In genomic region chr5:80985600-80986228, GRCh38 we compare ENCODE assay signal across 13 cellular contexts. TPM values are rescaled to one million over a fixed set of nuclear protein-coding genes. Genes with fewer than 3 reads are reported as not detected.
DNase-seq lines count a peak whose midpoint lies in the region; ATAC-seq and TF ChIP-seq lines count a peak whose summit lies in the region.
"Had no signal": no experiment of that assay in that cellular context is flagged by ENCODE, and none has a peak within 500 bp of the region (broad histone marks: within the 10 kb centered on the region; RNA-seq: fewer than 3 reads in every experiment).

No MANE protein-coding gene starts in this region.

- H3K36me3 ChIP-seq in CD8-positive, alpha-beta T cell (ENCODE audit: insufficient read depth, low read length) = no peaks in the 10 kb centered on the region

- H3K4me3 Mint-ChIP-seq in CD8-positive, alpha-beta T cell = no peak overlapping the region
- peak overlapping the region in 1 of 3 donors; percentile 4 for H3K4me3 Mint-ChIP-seq in T-cell
- H3K4me3 Mint-ChIP-seq: dendritic cell treated with granulocyte-macrophage colony-stimulating factor and Interleukin-4, amounts not matched to agents 40 ng/mL and 50 ng/mL, for 4 days; HFFc6 had no signal

- H3K4me1 Mint-ChIP-seq in CD8-positive, alpha-beta T cell (ENCODE audit: low read depth) = peaks cover 74% of the 10 kb centered on the region
- H3K4me1 Mint-ChIP-seq in T-cell = peaks cover 78 to 85% (median 81%) of the 10 kb centered on the region in 3 donors

- intact Hi-C loops in CD8-positive, alpha-beta T cell (cut with DNase I, micrococcal nuclease) = loop anchor here in 1 of 2 experiments (2.0 kb wide), 1 partner anchor 21 kb away; no protein-coding TSS in a partner anchor
- intact Hi-C loops in lower leg skin (cut with DNase I; ENCODE audit: low total_unique reads) = no loop called here

- no peak overlapping the region for H3K4me3 ChIP-seq in CD8-positive, alpha-beta T cell (ENCODE audit: low read depth, low read length)
- H3K4me3 ChIP-seq in lower leg skin (ENCODE audit: low read depth, poor library complexity, severe bottlenecking) = no peak overlapping the region

- H3K27ac ChIP-seq in CD8-positive, alpha-beta T cell (ENCODE audit: low read depth, low read length) = no peak overlapping the region
- H3K27ac ChIP-seq in RWPE1 = no peak overlapping the region
- H3K27ac ChIP-seq: VCaP had no signal

- H3K9me3 Mint-ChIP-seq in CD8-positive, alpha-beta T cell = no peaks in the 10 kb centered on the region
- peaks cover 0 to 3% (median 0%) of the 10 kb centered on the region in 3 donors for H3K9me3 Mint-ChIP-seq in T-cell
- H3K9me3 Mint-ChIP-seq: dendritic cell treated with granulocyte-macrophage colony-stimulating factor and Interleukin-4, amounts not matched to agents 40 ng/mL and 50 ng/mL, for 4 days; HFFc6 had no signal

- no peaks in the 10 kb centered on the region for H3K9me3 ChIP-seq in CD8-positive, alpha-beta T cell (ENCODE audit: low read length)

- CTCF ChIA-PET in CD8-positive, alpha-beta T cell (lab: Charles Lee) = interaction anchor here (1.0 to 1.2 kb wide), 2 partner anchors 9 to 210 kb away, joined by 4 to 5 read pairs; no protein-coding TSS in a partner anchor
- CTCF ChIA-PET in T-cell (lab: Charles Lee) = interaction anchor here in 1 of 2 donors (0.7 to 1.0 kb wide), 2 partner anchors 24 to 305 kb away, joined by 3 read pairs; no protein-coding TSS in a partner anchor
- CTCF ChIA-PET in RWPE1 (lab: Yijun Ruan, JAX) = no interaction called here

- H3K27ac Mint-ChIP-seq in CD8-positive, alpha-beta T cell = peak overlapping the region; percentile 8
- H3K27ac Mint-ChIP-seq in T-cell = peak overlapping the region; percentile 68 to 79
- H3K27ac Mint-ChIP-seq: dendritic cell treated with granulocyte-macrophage colony-stimulating factor and Interleukin-4, amounts not matched to agents 40 ng/mL and 50 ng/mL, for 4 days; HFFc6 had no signal

- POLR2A ChIA-PET in CD8-positive, alpha-beta T cell (lab: Charles Lee) = no interaction called here
- POLR2A ChIA-PET in T-cell (lab: Charles Lee) (interaction anchor here (0.5 to 0.6 kb wide), 3 partner anchors 9 to 940 kb away, joined by 4 read pairs; no protein-coding TSS in a partner anchor), RWPE1 (lab: Yijun Ruan, JAX; ENCODE audit: low non-redundant PET) (interaction anchor here (0.7 kb wide), 1 partner anchor 18 kb away, joined by 3 read pairs; no protein-coding TSS in a partner anchor)

- H3K27me3 Mint-ChIP-seq in CD8-positive, alpha-beta T cell (ENCODE audit: low read depth) = no peaks in the 10 kb centered on the region
- H3K27me3 Mint-ChIP-seq in T-cell = no peaks in the 10 kb centered on the region
- H3K27me3 Mint-ChIP-seq: dendritic cell treated with granulocyte-macrophage colony-stimulating factor and Interleukin-4, amounts not matched to agents 40 ng/mL and 50 ng/mL, for 4 days had no signal

- WGBS in lower leg skin, 2 donors = 52 to 63% methylated on average over 2 of the region's 2 CpGs

- no peak for DNase-seq in CD8-positive, alpha-beta T cell
- no peak for DNase-seq in T-cell
- DNase-seq in glomerular endothelial cell (ENCODE audit: extremely low read depth, low read depth, low spot score) = peak; percentile 75
- peak; percentile 45 for DNase-seq in pulmonary artery endothelial cell (ENCODE audit: low read depth, low spot score)
- DNase-seq in RWPE1 (ENCODE audit: low spot score) = no peak
- DNase-seq in lower leg skin (ENCODE audit: low spot score in 2 of 2) = no peak
- DNase-seq in NCI-H2029 treated with DMSO at 0.1 percent for 48 hours (lab: John Stamatoyannopoulos, UW) = no peak
- DNase-seq: HFFc6, NCI-H187, NCI-H510A had no signal

- peaks cover 9% of the 10 kb centered on the region for H3K36me3 Mint-ChIP-seq in CD8-positive, alpha-beta T cell
- peaks cover 4% of the 10 kb centered on the region for H3K36me3 Mint-ChIP-seq in T-cell

- no peak for TF ChIP-seq POLR2A in lower leg skin (IDR thresholded peaks at IDR 0.05)

- peaks cover 44% of the 10 kb centered on the region for H3K4me1 ChIP-seq in CD8-positive, alpha-beta T cell (ENCODE audit: insufficient read depth, low read length)

- no peaks in the 10 kb centered on the region for H3K27me3 ChIP-seq in CD8-positive, alpha-beta T cell (ENCODE audit: insufficient read depth, low read length)

- no peak for TF ChIP-seq CTCF in CD8-positive, alpha-beta T cell (IDR thresholded peaks at IDR 0.05)
- TF ChIP-seq CTCF in RWPE1 (conservative IDR thresholded peaks at IDR 0.05; ENCODE audit: low read depth) (no peak), lower leg skin (IDR thresholded peaks at IDR 0.05) (no peak)

- ATAC-seq in CD8-positive, alpha-beta T cell = no peak
- ATAC-seq in T-cell (replicated peaks in 1 of 4) (peak in 1 of 4 experiments; percentile 59), GM19035 (IDR thresholded peaks at IDR 0.05; ENCODE audit: unreplicated experiment) (no peak)

RNA-seq across cellular contexts. Expression of gene RASGRF2, which starts 25.6 kb away (rescaled TPM):
- total RNA-seq in CD8-positive, alpha-beta T cell = 10 to 100 TPM; 25.4 to 25.6 TPM
- total RNA-seq in T-cell (10 to 100 TPM; 25.2 to 53.0 (median 27.0) TPM), glomerular endothelial cell (13.0 and 15.8 TPM in 2 replicates), pulmonary artery endothelial cell (6.9 and 9.4 TPM in 2 replicates), lower leg skin (1 to 10 TPM; 1.0 to 5.3 (median 1.8) TPM)

Comparison
In these comparisons a context has a peak if more than half of its experiments do, and no peak if none do; other contexts are left out.
1. DNase-seq: peak in glomerular endothelial cell (single experiment) and pulmonary artery endothelial cell (single experiment); none in CD8-positive, alpha-beta T cell (0 of 7), T-cell (0 of 34), RWPE1 (single experiment), lower leg skin (0 of 2) and NCI-H2029 treated with DMSO at 0.1 percent for 48 hours (single experiment).